Comparison of ENCODE assay signal across 12 cellular contexts in the genomic region with DNA sequence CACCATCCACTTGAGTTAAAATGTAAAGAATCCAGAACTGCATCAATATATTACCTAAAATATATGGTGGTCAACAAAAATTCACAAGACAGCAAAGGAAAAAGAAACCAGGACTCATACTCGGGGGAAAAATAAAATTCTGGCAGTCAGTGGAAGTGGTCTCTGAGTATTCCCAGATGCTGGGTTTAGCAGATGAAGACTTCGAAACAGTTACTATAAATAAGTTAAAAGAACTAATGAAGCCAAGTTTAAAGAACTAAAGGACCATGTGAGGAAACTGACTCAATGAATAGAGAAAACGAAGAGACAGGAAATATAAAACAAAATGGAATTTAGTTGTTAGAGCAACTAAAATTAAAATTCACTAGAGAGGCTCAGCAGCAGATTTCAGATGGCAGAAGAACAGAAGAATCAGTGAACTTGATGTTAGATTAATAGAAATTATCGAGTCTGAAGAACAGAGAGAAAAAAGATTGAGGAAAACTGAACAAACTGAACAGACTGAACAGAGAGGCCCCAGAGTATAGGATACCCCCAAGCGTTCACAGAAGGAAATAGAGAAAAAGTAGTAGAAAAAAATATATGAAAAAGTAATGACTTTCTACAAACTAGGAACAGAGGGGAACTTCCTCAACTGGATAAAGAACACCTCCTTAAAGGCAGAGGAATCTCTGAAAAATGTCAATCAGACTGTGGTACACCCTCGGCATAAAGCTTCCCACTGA. TPM values are rescaled to one million over a fixed set of nuclear protein-coding genes. Genes with fewer than 3 reads are reported as not detected.
A peak's percentile ranks its signal among the peaks of the same experiment; 100 is the strongest.
DNase-seq lines count a peak whose midpoint lies in the region; ATAC-seq, FAIRE-seq and TF ChIP-seq lines count a peak whose summit lies in the region.
"Had no signal": no experiment of that assay in that cellular context is flagged by ENCODE, and none has a peak within 500 bp of the region (broad histone marks: within the 10 kb centered on the region; RNA-seq: fewer than 3 reads in every experiment).

No MANE protein-coding gene starts in this region.

- H3K36me3 ChIP-seq in HepG2 (replicated peaks in 1 of 2; ENCODE audit: control insufficient read depth in 1 of 2, insufficient read depth in 2 of 2, low read length in 2 of 2) = peaks cover 2 to 5% of the 10 kb centered on the region in 2 experiments; a peak in 3 of 5 replicates
- H3K36me3 ChIP-seq: adrenal gland had no signal

- ATAC-seq in activated CD4-positive, alpha-beta T cell treated with anti-CD3 and anti-CD28 coated beads for 36 hours = no peak
- no peak for ATAC-seq in activated naive CD8-positive, alpha-beta T cell treated with anti-CD3 and anti-CD28 coated beads, Interleukin-2, amount 50 U/mL, for 24 hours
- ATAC-seq in HepG2 = no peak
- ATAC-seq in stimulated activated effector memory CD8-positive, alpha-beta T cell treated with anti-CD3 and anti-CD28 coated beads, Interleukin-12 subunit alpha, Interleukin-12 subunit beta, amount 100 ng/mL, for 72 hours = no peak
- ATAC-seq: esophagus mucosa had no signal

- H3K27ac Mint-ChIP-seq in activated CD4-positive, alpha-beta T cell treated with anti-CD3 and anti-CD28 coated beads for 36 hours = peak overlapping the region; percentile 35
- H3K27ac Mint-ChIP-seq in activated naive CD8-positive, alpha-beta T cell treated with anti-CD3 and anti-CD28 coated beads, Interleukin-2, amount 50 U/mL, for 24 hours = peak overlapping the region; percentile 88
- peak overlapping the region; percentile 64 for H3K27ac Mint-ChIP-seq in stimulated activated effector memory CD8-positive, alpha-beta T cell treated with anti-CD3 and anti-CD28 coated beads, Interleukin-12 subunit alpha, Interleukin-12 subunit beta, amount 100 ng/mL, for 72 hours

- 64% methylated on average over 6 of the region's 6 CpGs for WGBS in HepG2 (ENCODE audit: low lambda C conversion rate)

- H3K4me1 ChIP-seq in HepG2 (ENCODE audit: insufficient read depth, low read length) = peaks cover 56% of the 10 kb centered on the region

- peak overlapping the region; percentile 52 for H3K9ac ChIP-seq in HepG2 (ENCODE audit: insufficient read depth, low read depth, low read length)

- TF ChIP-seq RAD21 in HepG2 (CRISPR knock-in tag; IDR thresholded peaks at IDR 0.05) = no peak

- H3K4me1 Mint-ChIP-seq in activated CD4-positive, alpha-beta T cell treated with anti-CD3 and anti-CD28 coated beads for 36 hours = peaks cover 72% of the 10 kb centered on the region
- peaks cover 73% of the 10 kb centered on the region for H3K4me1 Mint-ChIP-seq in activated naive CD8-positive, alpha-beta T cell treated with anti-CD3 and anti-CD28 coated beads, Interleukin-2, amount 50 U/mL, for 24 hours
- peaks cover 63% of the 10 kb centered on the region for H3K4me1 Mint-ChIP-seq in stimulated activated effector memory CD8-positive, alpha-beta T cell treated with anti-CD3 and anti-CD28 coated beads, Interleukin-12 subunit alpha, Interleukin-12 subunit beta, amount 100 ng/mL, for 72 hours

- BruUV-seq in HepG2 (replicated peaks; lab: Mats Ljungman, UMichigan) = no TSS peak

- in situ Hi-C loops in HepG2 (cut with HindIII; ENCODE audit: extremely low pct_ligation_motif_present, low pct_unique_long_range_greater_than_20kb) = no loop called here

- TF ChIP-seq POLR2A in HepG2 (IDR thresholded peaks at IDR 0.05; ENCODE audit: insufficient read depth in 1 of 2, low read depth in 2 of 2, low read length in 2 of 2) = no peak

- no peak for FAIRE-seq in HepG2 (lab: Jason Lieb, UNC)

- DNase-seq in activated CD4-positive, alpha-beta T cell treated with anti-CD3 and anti-CD28 coated beads for 36 hours = no peak
- no peak for DNase-seq in activated CD4-positive, alpha-beta T cell treated with anti-CD3 and anti-CD28 coated beads for 48 hours
- no peak for DNase-seq in activated naive CD8-positive, alpha-beta T cell treated with anti-CD3 and anti-CD28 coated beads, Interleukin-2, amount 50 U/mL, for 24 hours
- DNase-seq in HepG2 (ENCODE audit: low spot score) = no peak
- no peak for DNase-seq in stimulated activated effector memory CD8-positive, alpha-beta T cell treated with anti-CD3 and anti-CD28 coated beads, Interleukin-12 subunit alpha, Interleukin-12 subunit beta, amount 100 ng/mL, for 72 hours (ENCODE audit: low spot score in 2 of 2)
- DNase-seq in cerebellar nuclear complex (lab: John Stamatoyannopoulos, UW) = no peak
- no peak for DNase-seq in stimulated activated CD4-positive, alpha-beta T cell treated with anti-CD3 and anti-CD28 coated beads, Interleukin-4, amount 100 ng/mL, for 1 hour
- no peak for DNase-seq in dedifferentiated amniotic fluid mesenchymal stem cell (ENCODE audit: extremely low spot score)
- DNase-seq: adrenal gland, MM.1S, NCI-H510A had no signal

- H3K79me2 ChIP-seq in HepG2 (ENCODE audit: insufficient read depth, low read length) = peaks cover 81% of the 10 kb centered on the region

- no peaks in the 10 kb centered on the region for H3K9me3 Mint-ChIP-seq in activated CD4-positive, alpha-beta T cell treated with anti-CD3 and anti-CD28 coated beads for 36 hours (ENCODE audit: low read depth)
- no peaks in the 10 kb centered on the region for H3K9me3 Mint-ChIP-seq in activated naive CD8-positive, alpha-beta T cell treated with anti-CD3 and anti-CD28 coated beads, Interleukin-2, amount 50 U/mL, for 24 hours
- H3K9me3 Mint-ChIP-seq in stimulated activated effector memory CD8-positive, alpha-beta T cell treated with anti-CD3 and anti-CD28 coated beads, Interleukin-12 subunit alpha, Interleukin-12 subunit beta, amount 100 ng/mL, for 72 hours = no peaks in the 10 kb centered on the region

- H3K36me3 Mint-ChIP-seq in activated CD4-positive, alpha-beta T cell treated with anti-CD3 and anti-CD28 coated beads for 36 hours (ENCODE audit: low read depth) = peaks cover 13% of the 10 kb centered on the region
- no peaks in the 10 kb centered on the region for H3K36me3 Mint-ChIP-seq in activated naive CD8-positive, alpha-beta T cell treated with anti-CD3 and anti-CD28 coated beads, Interleukin-2, amount 50 U/mL, for 24 hours (ENCODE audit: low read depth)
- H3K36me3 Mint-ChIP-seq in stimulated activated effector memory CD8-positive, alpha-beta T cell treated with anti-CD3 and anti-CD28 coated beads, Interleukin-12 subunit alpha, Interleukin-12 subunit beta, amount 100 ng/mL, for 72 hours = peaks cover 6% of the 10 kb centered on the region

- TF ChIP-seq EP300 in HepG2 (IDR thresholded peaks at IDR 0.05; ENCODE audit: low read depth in 2 of 2, low read length in 2 of 2) (no peak), HepG2 (CRISPR knock-in tag; IDR thresholded peaks at IDR 0.05; ENCODE audit: borderline replicate concordance) (no peak)

- no peak overlapping the region for H3K4me3 Mint-ChIP-seq in activated CD4-positive, alpha-beta T cell treated with anti-CD3 and anti-CD28 coated beads for 36 hours
- H3K4me3 Mint-ChIP-seq in activated naive CD8-positive, alpha-beta T cell treated with anti-CD3 and anti-CD28 coated beads, Interleukin-2, amount 50 U/mL, for 24 hours = peak overlapping the region; percentile 67
- peak overlapping the region; percentile 48 for H3K4me3 Mint-ChIP-seq in stimulated activated effector memory CD8-positive, alpha-beta T cell treated with anti-CD3 and anti-CD28 coated beads, Interleukin-12 subunit alpha, Interleukin-12 subunit beta, amount 100 ng/mL, for 72 hours

- peak overlapping the region; percentile 88 for H3K27ac ChIP-seq in HepG2 (ENCODE audit: extremely low read length, insufficient read depth, low read length)

- H3K4me2 ChIP-seq in HepG2 (ENCODE audit: low read depth, low read length) = peak overlapping the region; percentile 86

- peaks cover 6% of the 10 kb centered on the region; the same call in 1 of the 2 replicates for H4K20me1 ChIP-seq in HepG2 (ENCODE audit: insufficient read depth, low read length)

- H3K4me3 ChIP-seq in HepG2 (replicated peaks in 1 of 3; ENCODE audit: insufficient read depth in 1 of 3, low read depth in 2 of 3, low read length in 3 of 3) = peak overlapping the region in 2 of 3 experiments; percentile 29 to 55; a peak in 3 of 6 replicates
- H3K4me3 ChIP-seq: adrenal gland had no signal

- no peaks in the 10 kb centered on the region for H3K27me3 Mint-ChIP-seq in activated CD4-positive, alpha-beta T cell treated with anti-CD3 and anti-CD28 coated beads for 36 hours
- no peaks in the 10 kb centered on the region for H3K27me3 Mint-ChIP-seq in activated naive CD8-positive, alpha-beta T cell treated with anti-CD3 and anti-CD28 coated beads, Interleukin-2, amount 50 U/mL, for 24 hours

- H3K9me3 ChIP-seq in HepG2 (ENCODE audit: low read length) = no peaks in the 10 kb centered on the region
- H3K9me3 ChIP-seq: adrenal gland had no signal

- no peak for TF ChIP-seq CTCF in HepG2 (CRISPR knock-in tag; IDR thresholded peaks at IDR 0.05)

- POLR2A ChIA-PET in activated CD4-positive, alpha-beta T cell treated with anti-CD3 and anti-CD28 coated beads for 36 hours (lab: Charles Lee) = interaction anchor here (0.6 kb wide), 1 partner anchor 10 kb away, joined by 3 read pairs; no protein-coding TSS in a partner anchor
- POLR2A ChIA-PET in HepG2 (lab: Yijun Ruan, JAX) = interaction anchor here (0.5 to 3.4 kb wide), 13 partner anchors 9 to 103 kb away, joined by 3 to 31 read pairs (median 7); a partner anchor contains a TSS

- no peak overlapping the region for H2AFZ ChIP-seq in HepG2 (ENCODE audit: low read length)

- CTCF ChIA-PET in activated CD4-positive, alpha-beta T cell treated with anti-CD3 and anti-CD28 coated beads for 36 hours (lab: Charles Lee) = interaction anchor here (0.8 to 2.8 kb wide), 4 partner anchors 10 to 21 kb away, joined by 3 to 15 read pairs (median 6); no protein-coding TSS in a partner anchor
- CTCF ChIA-PET in HepG2 (lab: Yijun Ruan, JAX; ENCODE audit: low intra/inter-chr PET ratio, low total read pairs) = no interaction called here

- no peaks in the 10 kb centered on the region for H3K27me3 ChIP-seq in HepG2 (ENCODE audit: control insufficient read depth in 1 of 2, insufficient read depth in 2 of 2, low read length in 2 of 2)
- H3K27me3 ChIP-seq: adrenal gland had no signal

- intact Hi-C loops in activated CD4-positive, alpha-beta T cell treated with anti-CD3 and anti-CD28 coated beads for 36 hours (cut with DNase I, micrococcal nuclease) = no loop called here
- intact Hi-C loops in HepG2 (cut with micrococcal nuclease; ENCODE audit: unreplicated experiment) = loop anchor here (1.0 to 10.0 kb wide), 3 partner anchors 26 to 93 kb away; no protein-coding TSS in a partner anchor

RNA-seq across cellular contexts. Expression of a gene that starts 27.9 kb away (rescaled TPM):
- total RNA-seq in activated CD4-positive, alpha-beta T cell treated with anti-CD3 and anti-CD28 coated beads for 36 hours = 10 to 100 TPM; 49.4 to 67.5 TPM
- total RNA-seq in HepG2 (2016; rRNA removed; fragmentation: Illumina TruSeq; extraction: Trizol) = 90.9 and 97.6 TPM in 2 replicates
- total RNA-seq in HepG2 (2016; cell fraction: cytosol; rRNA removed; fragmentation: Illumina TruSeq; extraction: Trizol; ENCODE audit: low read depth) = 50.4 and 51.6 TPM in 2 replicates
- total RNA-seq in HepG2 (2016; cell fraction: insoluble cytoplasmic fraction; rRNA removed; fragmentation: Illumina TruSeq; extraction: Trizol) = 92.4 and 95.8 TPM in 2 replicates
- total RNA-seq in HepG2 (2016; cell fraction: membrane; rRNA removed; fragmentation: Illumina TruSeq; extraction: Trizol) = 77.5 and 91.0 TPM in 2 replicates
- 116 and 118 TPM in 2 replicates for total RNA-seq in HepG2 (2016; cell fraction: nucleus; rRNA removed; fragmentation: Illumina TruSeq; extraction: Trizol)
- polyA plus RNA-seq in HepG2 (2011; rRNA removed) = 38.4 and 47.2 TPM in 2 replicates
- polyA plus RNA-seq in HepG2 (2011; cell fraction: cytosol; rRNA removed) = 18.0 and 30.5 TPM in 2 replicates
- 26.7 and 31.3 TPM in 2 replicates for polyA plus RNA-seq in HepG2 (2011; cell fraction: nucleus; rRNA removed)
- 57.2 and 70.3 TPM in 2 replicates for polyA plus RNA-seq in HepG2 (2012)
- 40.5 and 43.0 TPM in 2 replicates for polyA plus RNA-seq in HepG2 (2016; cell fraction: cytosol; fragmentation: Illumina TruSeq; extraction: Trizol; ENCODE audit: low read depth)
- 43.1 and 44.6 TPM in 2 replicates for polyA plus RNA-seq in HepG2 (2016; cell fraction: insoluble cytoplasmic fraction; fragmentation: Illumina TruSeq; extraction: Trizol; ENCODE audit: low read depth)
- 40.4 and 43.5 TPM in 2 replicates for polyA plus RNA-seq in HepG2 (2016; cell fraction: membrane; fragmentation: Illumina TruSeq; extraction: Trizol; ENCODE audit: low read depth)
- polyA plus RNA-seq in HepG2 (2016; cell fraction: nucleus; fragmentation: Illumina TruSeq; extraction: Trizol; ENCODE audit: insufficient read depth, low read depth) = 58.4 and 61.2 TPM in 2 replicates
- polyA minus RNA-seq in HepG2 (2011; rRNA and poly(A)+ RNA removed; ENCODE audit: low replicate concordance) = 0.05 and 64.4 TPM in 2 replicates
- polyA minus RNA-seq in HepG2 (2011; cell fraction: cytosol; rRNA and poly(A)+ RNA removed) = 52.3 and 65.5 TPM in 2 replicates
- polyA minus RNA-seq in HepG2 (2011; cell fraction: nucleus; rRNA and poly(A)+ RNA removed) = 154 and 209 TPM in 2 replicates

Comparison
In these comparisons a context has a peak if more than half of its experiments do, and no peak if none do; other contexts are left out.
1. H3K27ac Mint-ChIP-seq: peak in every context shown above with its lines; median percentile 88 in activated naive CD8-positive, alpha-beta T cell treated with anti-CD3 and anti-CD28 coated beads, Interleukin-2, amount 50 U/mL, for 24 hours; 64 in stimulated activated effector memory CD8-positive, alpha-beta T cell treated with anti-CD3 and anti-CD28 coated beads, Interleukin-12 subunit alpha, Interleukin-12 subunit beta, amount 100 ng/mL, for 72 hours; 35 in activated CD4-positive, alpha-beta T cell treated with anti-CD3 and anti-CD28 coated beads for 36 hours.